26 cellular contexts compared by ENCODE assay signal in the genomic region with DNA sequence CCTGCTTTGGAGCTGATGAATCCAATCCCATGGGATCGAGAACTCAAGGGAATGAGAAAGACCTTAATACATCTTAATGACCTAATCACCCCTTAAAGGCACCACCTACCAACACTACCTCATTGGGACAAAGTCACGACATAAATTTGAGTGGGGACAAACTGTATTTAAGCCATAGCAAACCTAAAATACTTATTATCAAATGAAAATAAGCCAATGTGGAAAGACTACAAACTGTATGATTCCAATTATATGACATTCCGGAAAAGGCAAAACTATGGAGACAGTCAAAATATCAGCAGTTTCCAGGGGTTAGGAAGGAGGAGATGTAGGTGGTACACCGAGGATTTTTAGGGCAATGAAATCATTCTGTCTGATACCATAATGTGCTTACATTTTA. TPM values are rescaled to one million over a fixed set of nuclear protein-coding genes. Genes with fewer than 3 reads are reported as not detected.
A peak's percentile ranks its signal among the peaks of the same experiment; 100 is the strongest.
DNase-seq lines count a peak whose midpoint lies in the region; ATAC-seq, FAIRE-seq and TF ChIP-seq lines count a peak whose summit lies in the region.
"Had no signal": no experiment of that assay in that cellular context is flagged by ENCODE, and none has a peak within 500 bp of the region (broad histone marks: within the 10 kb centered on the region; RNA-seq: fewer than 3 reads in every experiment).

No MANE protein-coding gene starts in this region.

- H3K4me3 Mint-ChIP-seq in nephron progenitor cell, result no peak overlapping the region
- H3K4me3 Mint-ChIP-seq: CD14-positive monocyte; CD4-positive, alpha-beta memory T cell; CD8-positive, alpha-beta memory T cell had no signal

- H3K79me2 ChIP-seq in Karpas-422 (ENCODE audit: low read length) (no peaks in the 10 kb centered on the region), OCI-LY1 (ENCODE audit: insufficient read depth, low read length) (no peaks in the 10 kb centered on the region), GM12878 (ENCODE audit: control insufficient read depth, insufficient read depth, low read length) (no peaks in the 10 kb centered on the region)

- POLR2A ChIA-PET in GM12878 (lab: Charles Lee), result interaction anchor here (1.7 kb wide), 1 partner anchor 9 kb away, joined by 7 read pairs; no protein-coding TSS in a partner anchor

- H3K4me2 ChIP-seq in Karpas-422 (ENCODE audit: low read depth, low read length, poor library complexity, severe bottlenecking) (no peak overlapping the region), OCI-LY1 (ENCODE audit: low read length) (no peak overlapping the region), GM12878 (ENCODE audit: control insufficient read depth, insufficient read depth) (no peak overlapping the region)
- H3K4me2 ChIP-seq: BLaER1 had no signal

- no peak for TF ChIP-seq RAD21 in GM12878 (IDR thresholded peaks at IDR 0.05; ENCODE audit: insufficient read depth, low read depth, low read length)

- 63% methylated on average over 4 of the region's 4 CpGs for WGBS in GM12878 (ENCODE audit: insufficient coverage, insufficient replicate concordance, low lambda C conversion rate, missing lambda C conversion rate)

- no peaks in the 10 kb centered on the region for H3K36me3 Mint-ChIP-seq in nephron progenitor cell (ENCODE audit: low read depth)
- H3K36me3 Mint-ChIP-seq: CD14-positive monocyte; CD4-positive, alpha-beta memory T cell; CD4-positive, CD25-positive, alpha-beta regulatory T cell; CD8-positive, alpha-beta memory T cell had no signal

- 0 out of 2 replicates have a peak, but pooled peaks cover 8% of the 10 kb centered on the region for H3F3A ChIP-seq in OCI-LY1 (ENCODE audit: insufficient read depth, low read length)

- no peak for TF ChIP-seq POLR2A in GM12878 (IDR thresholded peaks at IDR 0.05; ENCODE audit: low read depth, low read length)

- in situ Hi-C loops in GM12878 (cut with MboI), result no loop called here

- H3K4me1 ChIP-seq in Karpas-422 (ENCODE audit: low read length), result no peaks in the 10 kb centered on the region
- H3K4me1 ChIP-seq in OCI-LY1 (ENCODE audit: insufficient read depth, low read length, severe bottlenecking), result peaks cover 46% of the 10 kb centered on the region
- H3K4me1 ChIP-seq in GM12878 (ENCODE audit: control insufficient read depth, insufficient read depth, low read length), result peaks cover 25% of the 10 kb centered on the region
- H3K4me1 ChIP-seq: BE2C had no signal

- peak; percentile 64 for FAIRE-seq in GM12878 (lab: Jason Lieb, UNC)
- FAIRE-seq: A204.1, GM12891 had no signal

- H2AFZ ChIP-seq in Karpas-422 (ENCODE audit: low read length) (no peak overlapping the region), OCI-LY1 (ENCODE audit: low read length) (no peak overlapping the region), GM12878 (ENCODE audit: control insufficient read depth, low read depth, low read length) (no peak overlapping the region)

- BruUV-seq in GM12878 (replicated peaks; lab: Mats Ljungman, UMichigan), result no TSS peak

- H3K9ac ChIP-seq in Karpas-422 (ENCODE audit: low read length) (no peak overlapping the region), OCI-LY1 (ENCODE audit: low read length) (no peak overlapping the region), GM12878 (ENCODE audit: control insufficient read depth, insufficient read depth, low read length) (no peak overlapping the region)
- H3K9ac ChIP-seq: BLaER1 had no signal

- SMC1A ChIA-PET in GM12878 (lab: Charles Lee; ENCODE audit: uncharacterized antibody, unreplicated experiment), result interaction anchor here (1.1 to 1.8 kb wide), 2 partner anchors 9 to 54 kb away, joined by 3 to 4 read pairs; no protein-coding TSS in a partner anchor

- H3K9me3 ChIP-seq in Karpas-422 (ENCODE audit: low read length) (no peaks in the 10 kb centered on the region), OCI-LY1 (ENCODE audit: low read length) (no peaks in the 10 kb centered on the region), GM12878 (replicated peaks; ENCODE audit: control insufficient read depth, insufficient read depth, low read length) (no peaks in the 10 kb centered on the region; the same call in 1 of the 3 replicates)
- H3K9me3 ChIP-seq: BE2C, BLaER1 had no signal

- no peak overlapping the region for H3K27ac ChIP-seq in Karpas-422 (ENCODE audit: low read length)
- H3K27ac ChIP-seq in OCI-LY1 (ENCODE audit: low read depth, low read length, poor library complexity, severe bottlenecking), result peak overlapping the region; percentile 46
- H3K27ac ChIP-seq in GM12878 (ENCODE audit: control insufficient read depth, insufficient read depth), result no peak overlapping the region
- H3K27ac ChIP-seq: BLaER1 had no signal

- no peaks in the 10 kb centered on the region for H3K9me2 ChIP-seq in Karpas-422 (replicated peaks; ENCODE audit: insufficient read depth, low read length)
- H3K9me2 ChIP-seq in OCI-LY1 (ENCODE audit: low read depth, low read length), result no peaks in the 10 kb centered on the region

- intact Hi-C loops in GM12878 (cut with micrococcal nuclease; ENCODE audit: unreplicated experiment), result no loop called here

- no peaks in the 10 kb centered on the region for H4K20me1 ChIP-seq in Karpas-422 (ENCODE audit: insufficient read depth, low read depth, low read length)
- no peaks in the 10 kb centered on the region for H4K20me1 ChIP-seq in OCI-LY1 (ENCODE audit: insufficient read depth, low read length)
- H4K20me1 ChIP-seq in GM12878 (ENCODE audit: control insufficient read depth, insufficient read depth), result no peaks in the 10 kb centered on the region
- H4K20me1 ChIP-seq: BLaER1 had no signal

- no peaks in the 10 kb centered on the region for H3K9me3 Mint-ChIP-seq in nephron progenitor cell
- H3K9me3 Mint-ChIP-seq: CD14-positive monocyte; CD4-positive, alpha-beta memory T cell; CD8-positive, alpha-beta memory T cell had no signal

- no peak for TF ChIP-seq CTCF in OCI-LY1 (IDR thresholded peaks at IDR 0.05; ENCODE audit: low read length)
- no peak for TF ChIP-seq CTCF in GM12878 (IDR thresholded peaks at IDR 0.05 in 2 of 3, conservative IDR thresholded peaks at IDR 0.05 in 1 of 3; ENCODE audit: control insufficient read depth in 2 of 3, extremely low read depth in 1 of 3, insufficient read depth in 1 of 3, low read depth in 3 of 3, low read length in 3 of 3)
- TF ChIP-seq CTCF in subcutaneous adipose tissue (IDR thresholded peaks at IDR 0.05; ENCODE audit: low read depth), result peak; percentile 100
- TF ChIP-seq CTCF in nephron progenitor cell (IDR thresholded peaks at IDR 0.05), result no peak

- H3K36me3 ChIP-seq in Karpas-422 (ENCODE audit: insufficient read depth, low read length), result no peaks in the 10 kb centered on the region
- no peaks in the 10 kb centered on the region for H3K36me3 ChIP-seq in OCI-LY1 (ENCODE audit: insufficient read depth, low read length)
- H3K36me3 ChIP-seq in GM12878 (ENCODE audit: control insufficient read depth in 2 of 2, insufficient read depth in 2 of 2, low read length in 1 of 2), result no peaks in the 10 kb centered on the region
- H3K36me3 ChIP-seq: BE2C, BLaER1 had no signal

- CTCF ChIA-PET in GM12878 (lab: Yijun Ruan, JAX), result interaction anchor here (1.1 to 1.4 kb wide), 2 partner anchors 10 to 112 kb away, joined by 3 read pairs; no protein-coding TSS in a partner anchor

- H3K4me3 ChIP-seq in Karpas-422 (ENCODE audit: low read length), result no peak overlapping the region
- H3K4me3 ChIP-seq in OCI-LY1 (ENCODE audit: low read depth, low read length, poor library complexity, severe bottlenecking), result no peak overlapping the region
- no peak overlapping the region for H3K4me3 ChIP-seq in GM12878
- H3K4me3 ChIP-seq: BLaER1 had no signal

- H3K27ac Mint-ChIP-seq in nephron progenitor cell, result no peak overlapping the region
- H3K27ac Mint-ChIP-seq: CD14-positive monocyte; CD4-positive, alpha-beta memory T cell; CD4-positive, CD25-positive, alpha-beta regulatory T cell had no signal

- TF ChIP-seq EP300 in GM12878 (IDR thresholded peaks at IDR 0.05; ENCODE audit: borderline replicate concordance in 1 of 2, control insufficient read depth in 1 of 2, low read depth in 2 of 2, low read length in 2 of 2), result no peak

- DNase-seq in Karpas-422 (peak; percentile 37), GM12878 (ENCODE audit: low read depth, low spot score) (no peak), nephron progenitor cell (no peak)
- DNase-seq: 8988T; ACHN; BE2C; C1 segment of cervical spinal cord; CD4-positive, alpha-beta memory T cell; CD4-positive, CD25-positive, alpha-beta regulatory T cell; CD8-positive, alpha-beta memory T cell; COR-L47; DMS 273 treated with DMSO at 0.1 percent for 48 hours; DMS153; DMS53; DMS79; DND-41; EL; GDM1 had no signal

- ATAC-seq in GM12878, result no peak
- no peak for ATAC-seq in GM18867 (IDR thresholded peaks at IDR 0.05; ENCODE audit: unreplicated experiment)
- no peak for ATAC-seq in SK-N-SH treated with all-trans-retinoic acid at 6 μM for 48 hours

- H3K27me3 Mint-ChIP-seq in nephron progenitor cell (ENCODE audit: low read depth, poor library complexity), result peaks cover 5% of the 10 kb centered on the region
- H3K27me3 Mint-ChIP-seq: CD4-positive, alpha-beta memory T cell; CD4-positive, CD25-positive, alpha-beta regulatory T cell; CD8-positive, alpha-beta memory T cell had no signal

- H3K27me3 ChIP-seq in Karpas-422 (ENCODE audit: low read length) (no peaks in the 10 kb centered on the region), OCI-LY1 (ENCODE audit: insufficient read depth, low read length) (no peaks in the 10 kb centered on the region), GM12878 (replicated peaks in 1 of 2; ENCODE audit: control insufficient read depth in 2 of 2, insufficient read depth in 2 of 2, low read length in 1 of 2) (no peaks in the 10 kb centered on the region)
- H3K27me3 ChIP-seq: BE2C, BLaER1 had no signal

- RAD21 ChIA-PET in GM12878 (lab: Charles Lee; ENCODE audit: unreplicated experiment), result no interaction called here

- H3K4me1 Mint-ChIP-seq in nephron progenitor cell, result no peaks in the 10 kb centered on the region
- H3K4me1 Mint-ChIP-seq: CD4-positive, alpha-beta memory T cell had no signal

RNA-seq across cellular contexts. Expression of a gene that starts 53.3 kb away (rescaled TPM):
- 67.2 and 90.0 TPM in 2 replicates for total RNA-seq in Karpas-422 (2014; rRNA removed; shearing (Covaris generic); ENCODE audit: low replicate concordance)
- 241 and 256 TPM in 2 replicates for total RNA-seq in GM12878 (2013; cell fraction: nucleolus; rRNA removed)
- total RNA-seq in GM12878 (2014; rRNA removed) (82.4 and 88.7 TPM in 2 replicates), GM12878 (2014; rRNA removed; fragmentation: Illumina TruSeq; extraction: Trizol) (95.3 and 95.8 TPM in 2 replicates), GM12878 (2021) (87.4 and 96.2 TPM in 2 replicates), subcutaneous adipose tissue (10 to 100 TPM; 41.6 to 74.7 (median 55.8) TPM)
- 30.3 TPM for polyA plus RNA-seq in GM12878 (2011; ENCODE audit: low read depth)
- polyA plus RNA-seq in GM12878 (2011; rRNA removed) (92.6 and 114 TPM in 2 replicates), GM12878 (2014; fragmentation: Illumina TruSeq; extraction: Trizol) (78.2 and 94.6 TPM in 2 replicates), GM12878 (2014; fragmentation: Nextera tagmentation; extraction: Ambion mirVana) (10 to 100 TPM; 16.9 to 18.0 TPM), GM12878 (2014; rRNA removed) (62.4 and 66.0 TPM in 2 replicates), GM12878 (2016; fragmentation: Nextera tagmentation; extraction: Ambion mirVana) (10 to 100 TPM; 68.1 to 69.1 TPM)
- 60.3 and 60.4 TPM in 2 replicates for polyA plus RNA-seq in GM12878 (2011; cell fraction: cytosol; rRNA removed)
- polyA plus RNA-seq in GM12878 (2011; cell fraction: nucleus; rRNA removed), result 89.9 and 95.2 TPM in 2 replicates
- polyA plus RNA-seq in GM12878 (2012), result 38.3 and 50.2 TPM in 2 replicates
- 126 and 138 TPM in 2 replicates for polyA minus RNA-seq in GM12878 (2011; rRNA and poly(A)+ RNA removed)
- 52.3 and 52.4 TPM in 2 replicates for polyA minus RNA-seq in GM12878 (2011; cell fraction: cytosol; rRNA and poly(A)+ RNA removed)
- polyA minus RNA-seq in GM12878 (2011; cell fraction: nucleus; rRNA and poly(A)+ RNA removed), result 48.2 and 66.5 TPM in 2 replicates
